8 cellular contexts compared by ENCODE assay signal in the genomic region with DNA sequence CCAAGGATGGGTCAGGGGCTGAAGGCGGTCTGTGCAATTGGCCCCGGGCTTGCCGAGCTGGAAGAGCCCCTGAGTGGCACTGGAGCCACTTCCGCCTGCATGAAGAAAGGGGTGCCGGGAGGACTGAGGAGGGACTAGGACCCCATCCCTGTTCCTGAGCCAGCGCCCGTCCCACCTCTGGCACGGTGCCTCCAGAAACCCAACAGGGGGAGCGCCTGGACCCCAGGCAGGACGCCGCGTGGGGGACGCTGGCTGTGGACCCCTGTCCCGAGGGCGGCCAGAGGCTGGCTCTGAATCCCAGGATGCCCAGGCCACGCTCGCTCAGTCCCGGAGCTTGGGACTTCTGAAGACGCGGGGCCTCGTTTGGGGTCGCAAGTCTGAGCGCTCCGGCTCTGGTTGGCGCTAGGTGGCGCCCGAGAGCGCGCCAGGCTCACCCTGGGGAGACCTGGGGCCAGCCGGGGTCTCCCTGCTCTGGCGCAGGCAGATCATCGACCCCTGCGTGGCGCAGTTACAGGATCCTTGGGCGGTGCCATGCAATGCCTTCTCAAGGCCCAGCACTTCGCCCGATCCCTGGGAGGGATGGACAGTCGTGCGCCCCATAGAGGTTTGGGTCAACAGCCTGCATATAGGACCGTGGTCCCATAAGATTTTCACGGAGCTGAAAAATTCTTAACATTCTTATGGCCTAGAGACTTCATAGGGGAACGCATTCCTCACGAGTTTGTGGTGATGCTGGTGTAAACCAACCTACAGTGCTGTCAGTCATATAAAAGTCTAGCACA. TPM values are rescaled to one million over a fixed set of nuclear protein-coding genes. Genes with fewer than 3 reads are reported as not detected.
DNase-seq lines count a peak whose midpoint lies in the region; ATAC-seq, FAIRE-seq and TF ChIP-seq lines count a peak whose summit lies in the region.

No MANE protein-coding gene starts in this region.

- no peaks in the 10 kb centered on the region for H3K27me3 ChIP-seq in MG63
- peaks cover 2 to 4% of the 10 kb centered on the region in 2 experiments; a peak in 2 of 5 replicates for H3K27me3 ChIP-seq in HepG2 (ENCODE audit: control insufficient read depth in 1 of 2, insufficient read depth in 2 of 2, low read length in 2 of 2)

- FAIRE-seq in HepG2 (lab: Jason Lieb, UNC): peak; percentile 36

- TF ChIP-seq RAD21 in HepG2 (CRISPR knock-in tag; IDR thresholded peaks at IDR 0.05): peak; percentile 83

- CTCF ChIA-PET in HepG2 (lab: Yijun Ruan, JAX; ENCODE audit: low intra/inter-chr PET ratio, low total read pairs): interaction anchor here (1.2 to 1.5 kb wide), 2 partner anchors 314 to 315 kb away, joined by 3 to 6 read pairs; no protein-coding TSS in a partner anchor

- H4K20me1 ChIP-seq in HepG2 (ENCODE audit: insufficient read depth, low read length): no peaks in the 10 kb centered on the region

- H3K4me1 ChIP-seq in HepG2 (ENCODE audit: insufficient read depth, low read length): peaks cover 10% of the 10 kb centered on the region

- in situ Hi-C loops in HepG2 (cut with HindIII; ENCODE audit: extremely low pct_ligation_motif_present, low pct_unique_long_range_greater_than_20kb): no loop called here

- H3K4me3 ChIP-seq in MG63 (peak overlapping the region; percentile 16), choroid plexus epithelial cell (ENCODE audit: low read depth, low read length) (peak overlapping the region; percentile 59), HepG2 (replicated peaks in 1 of 3; ENCODE audit: insufficient read depth in 1 of 3, low read depth in 2 of 3, low read length in 3 of 3) (peak overlapping the region; percentile 51 to 79 (median 57))

- H3K9me3 ChIP-seq in MG63 (no peaks in the 10 kb centered on the region), HepG2 (ENCODE audit: low read length) (no peaks in the 10 kb centered on the region)

- no peak overlapping the region for H3K27ac ChIP-seq in HepG2 (ENCODE audit: extremely low read length, insufficient read depth, low read length)

- POLR2A ChIA-PET in HepG2 (lab: Yijun Ruan, JAX): no interaction called here

- no peak for TF ChIP-seq POLR2A in HepG2 (IDR thresholded peaks at IDR 0.05; ENCODE audit: insufficient read depth in 1 of 2, low read depth in 2 of 2, low read length in 2 of 2)

- WGBS in HepG2 (ENCODE audit: low lambda C conversion rate): 0% methylated on average over 2 of the region's 43 CpGs

- no peak overlapping the region; the same call in 1 of the 2 replicates for H3K9ac ChIP-seq in HepG2 (ENCODE audit: insufficient read depth, low read depth, low read length)

- peak; percentile 94 for ATAC-seq in HepG2

- H3K36me3 ChIP-seq in MG63: peaks cover 19% of the 10 kb centered on the region
- H3K36me3 ChIP-seq in HepG2 (replicated peaks in 1 of 2; ENCODE audit: control insufficient read depth in 1 of 2, insufficient read depth in 2 of 2, low read length in 2 of 2): no peaks in the 10 kb centered on the region

- peak; percentile 90 for TF ChIP-seq CTCF in choroid plexus epithelial cell (conservative IDR thresholded peaks at IDR 0.05; ENCODE audit: low read depth, low read length)
- TF ChIP-seq CTCF in HepG2 (CRISPR knock-in tag; IDR thresholded peaks at IDR 0.05): peak; percentile 97

- DNase-seq in GDM1 (lab: John Stamatoyannopoulos, UW) (peak; percentile 13), MG63 (peak; percentile 76), choroid plexus epithelial cell (ENCODE audit: low read depth) (peak; percentile 94), HepG2 (ENCODE audit: low spot score) (peak; percentile 66), NCI-H2029 (lab: John Stamatoyannopoulos, UW) (no peak), ureter (ENCODE audit: low spot score) (no peak)
- peak; percentile 41 to 54 for DNase-seq in activated CD4-positive, alpha-beta T cell treated with anti-CD3 and anti-CD28 coated beads for 24 hours (ENCODE audit: low read depth in 2 of 2)
- DNase-seq in stimulated activated CD4-positive, alpha-beta T cell treated with anti-CD3 and anti-CD28 coated beads, Interleukin-4, amount 100 ng/mL, for 48 hours (ENCODE audit: low read depth in 2 of 2): peak; percentile 50 to 62

- BruUV-seq in HepG2 (replicated peaks; lab: Mats Ljungman, UMichigan): no TSS peak

- no peak overlapping the region for H2AFZ ChIP-seq in HepG2 (ENCODE audit: low read length)

- H3K79me2 ChIP-seq in HepG2 (ENCODE audit: insufficient read depth, low read length): no peaks in the 10 kb centered on the region

- TF ChIP-seq EP300 in HepG2 (IDR thresholded peaks at IDR 0.05; ENCODE audit: low read depth in 2 of 2, low read length in 2 of 2) (no peak), HepG2 (CRISPR knock-in tag; IDR thresholded peaks at IDR 0.05; ENCODE audit: borderline replicate concordance) (no peak)

- intact Hi-C loops in HepG2 (cut with micrococcal nuclease; ENCODE audit: unreplicated experiment): no loop called here

- H3K4me2 ChIP-seq in HepG2 (ENCODE audit: low read depth, low read length): peak overlapping the region; percentile 79

TF ChIP-seq in HepG2, 621 proteins besides CTCF, POLR2A, EP300 and RAD21 (continues in another document):
- TF ChIP-seq, protein P1, sequence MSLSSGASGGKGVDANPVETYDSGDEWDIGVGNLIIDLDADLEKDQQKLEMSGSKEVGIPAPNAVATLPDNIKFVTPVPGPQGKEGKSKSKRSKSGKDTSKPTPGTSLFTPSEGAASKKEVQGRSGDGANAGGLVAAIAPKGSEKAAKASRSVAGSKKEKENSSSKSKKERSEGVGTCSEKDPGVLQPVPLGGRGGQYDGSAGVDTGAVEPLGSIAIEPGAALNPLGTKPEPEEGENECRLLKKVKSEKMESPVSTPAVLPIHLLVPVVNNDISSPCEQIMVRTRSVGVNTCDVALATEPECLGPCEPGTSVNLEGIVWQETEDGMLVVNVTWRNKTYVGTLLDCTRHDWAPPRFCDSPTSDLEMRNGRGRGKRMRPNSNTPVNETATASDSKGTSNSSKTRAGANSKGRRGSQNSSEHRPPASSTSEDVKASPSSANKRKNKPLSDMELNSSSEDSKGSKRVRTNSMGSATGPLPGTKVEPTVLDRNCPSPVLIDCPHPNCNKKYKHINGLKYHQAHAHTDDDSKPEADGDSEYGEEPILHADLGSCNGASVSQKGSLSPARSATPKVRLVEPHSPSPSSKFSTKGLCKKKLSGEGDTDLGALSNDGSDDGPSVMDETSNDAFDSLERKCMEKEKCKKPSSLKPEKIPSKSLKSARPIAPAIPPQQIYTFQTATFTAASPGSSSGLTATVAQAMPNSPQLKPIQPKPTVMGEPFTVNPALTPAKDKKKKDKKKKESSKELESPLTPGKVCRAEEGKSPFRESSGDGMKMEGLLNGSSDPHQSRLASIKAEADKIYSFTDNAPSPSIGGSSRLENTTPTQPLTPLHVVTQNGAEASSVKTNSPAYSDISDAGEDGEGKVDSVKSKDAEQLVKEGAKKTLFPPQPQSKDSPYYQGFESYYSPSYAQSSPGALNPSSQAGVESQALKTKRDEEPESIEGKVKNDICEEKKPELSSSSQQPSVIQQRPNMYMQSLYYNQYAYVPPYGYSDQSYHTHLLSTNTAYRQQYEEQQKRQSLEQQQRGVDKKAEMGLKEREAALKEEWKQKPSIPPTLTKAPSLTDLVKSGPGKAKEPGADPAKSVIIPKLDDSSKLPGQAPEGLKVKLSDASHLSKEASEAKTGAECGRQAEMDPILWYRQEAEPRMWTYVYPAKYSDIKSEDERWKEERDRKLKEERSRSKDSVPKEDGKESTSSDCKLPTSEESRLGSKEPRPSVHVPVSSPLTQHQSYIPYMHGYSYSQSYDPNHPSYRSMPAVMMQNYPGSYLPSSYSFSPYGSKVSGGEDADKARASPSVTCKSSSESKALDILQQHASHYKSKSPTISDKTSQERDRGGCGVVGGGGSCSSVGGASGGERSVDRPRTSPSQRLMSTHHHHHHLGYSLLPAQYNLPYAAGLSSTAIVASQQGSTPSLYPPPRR (CRISPR knock-in tag; IDR thresholded peaks at IDR 0.05; ENCODE audit: borderline replicate concordance): no peak
- TF ChIP-seq PHF21A (CRISPR knock-in tag; IDR thresholded peaks at IDR 0.05): peak; percentile 58; the same call in 1 of the 2 replicates

RNA-seq across cellular contexts. Expression of a gene that starts 58.5 kb away (rescaled TPM):
- total RNA-seq in MG63 (2014; rRNA removed; shearing (Covaris generic); ENCODE audit: low replicate concordance): 3.7 and 7.0 TPM in 2 replicates
- total RNA-seq in HepG2 (2016; rRNA removed; fragmentation: Illumina TruSeq; extraction: Trizol) (9.6 and 10.4 TPM in 2 replicates), ureter (104 TPM)
- total RNA-seq in HepG2 (2016; cell fraction: cytosol; rRNA removed; fragmentation: Illumina TruSeq; extraction: Trizol; ENCODE audit: low read depth): 21.4 and 21.7 TPM in 2 replicates
- total RNA-seq in HepG2 (2016; cell fraction: insoluble cytoplasmic fraction; rRNA removed; fragmentation: Illumina TruSeq; extraction: Trizol): 8.9 and 11.4 TPM in 2 replicates
- total RNA-seq in HepG2 (2016; cell fraction: membrane; rRNA removed; fragmentation: Illumina TruSeq; extraction: Trizol): 11.2 TPM in 2 replicates
- 22.2 and 24.6 TPM in 2 replicates for total RNA-seq in HepG2 (2016; cell fraction: nucleus; rRNA removed; fragmentation: Illumina TruSeq; extraction: Trizol)
- 5.3 and 5.6 TPM in 2 replicates for polyA plus RNA-seq in HepG2 (2011; rRNA removed)
- polyA plus RNA-seq in HepG2 (2011; cell fraction: cytosol; rRNA removed): 2.9 and 3.6 TPM in 2 replicates
- polyA plus RNA-seq in HepG2 (2011; cell fraction: nucleus; rRNA removed): 14.4 and 16.2 TPM in 2 replicates
- 18.0 and 18.4 TPM in 2 replicates for polyA plus RNA-seq in HepG2 (2012)
- 0.49 and 1.1 TPM in 2 replicates for polyA plus RNA-seq in HepG2 (2016; cell fraction: cytosol; fragmentation: Illumina TruSeq; extraction: Trizol; ENCODE audit: low read depth)
- 8.4 and 12.7 TPM in 2 replicates for polyA plus RNA-seq in HepG2 (2016; cell fraction: insoluble cytoplasmic fraction; fragmentation: Illumina TruSeq; extraction: Trizol; ENCODE audit: low read depth)
- polyA plus RNA-seq in HepG2 (2016; cell fraction: membrane; fragmentation: Illumina TruSeq; extraction: Trizol; ENCODE audit: low read depth): 1.4 and 1.6 TPM in 2 replicates
- 29.7 and 36.9 TPM in 2 replicates for polyA plus RNA-seq in HepG2 (2016; cell fraction: nucleus; fragmentation: Illumina TruSeq; extraction: Trizol; ENCODE audit: insufficient read depth, low read depth)
- polyA minus RNA-seq in HepG2 (2011; rRNA and poly(A)+ RNA removed; ENCODE audit: low replicate concordance): 22.8 and 23.5 TPM in 2 replicates
- polyA minus RNA-seq in HepG2 (2011; cell fraction: cytosol; rRNA and poly(A)+ RNA removed): 22.0 and 23.0 TPM in 2 replicates
- polyA minus RNA-seq in HepG2 (2011; cell fraction: nucleus; rRNA and poly(A)+ RNA removed): 37.7 and 49.0 TPM in 2 replicates

Comparison
In these comparisons a context has a peak if more than half of its experiments do, and no peak if none do; other contexts are left out.
1. DNase-seq: peak in GDM1 (single experiment), MG63 (single experiment), activated CD4-positive, alpha-beta T cell treated with anti-CD3 and anti-CD28 coated beads for 24 hours (2 of 2), choroid plexus epithelial cell (single experiment), HepG2 (single experiment) and stimulated activated CD4-positive, alpha-beta T cell treated with anti-CD3 and anti-CD28 coated beads, Interleukin-4, amount 100 ng/mL, for 48 hours (2 of 2); none in NCI-H2029 (single experiment) and ureter (single experiment).
2. Peak in every context shown above with its lines, with median percentiles within 50 percentile points of each other: H3K4me3 ChIP-seq.